9 cellular contexts compared by ENCODE assay signal in genomic region chr1:12617901-12618660, GRCh38. TPM values are rescaled to one million over a fixed set of nuclear protein-coding genes. Genes with fewer than 3 reads are reported as not detected.
DNase-seq lines count a peak whose midpoint lies in the region; ATAC-seq and TF ChIP-seq lines count a peak whose summit lies in the region.
"Had no signal": no experiment of that assay in that cellular context is flagged by ENCODE, and none has a peak within 500 bp of the region (broad histone marks: within the 10 kb centered on the region; RNA-seq: fewer than 3 reads in every experiment).

Gene DHRS3 (minus strand): TSS chr1:12618210. CDS start chr1:12617348, 862 bp downstream.

- peaks cover 9% of the 10 kb centered on the region for H3K27me3 ChIP-seq in mononuclear cell (ENCODE audit: insufficient read depth, low read length)

- H3K27ac Mint-ChIP-seq in HFFc6: peak within 1 kb of the TSS; percentile 84
- peak within 1 kb of the TSS; percentile 96 for H3K27ac Mint-ChIP-seq in stimulated activated effector memory CD8-positive, alpha-beta T cell treated with anti-CD3 and anti-CD28 coated beads, Interleukin-12 subunit alpha, Interleukin-12 subunit beta, amount 100 ng/mL, for 72 hours

- no peaks in the 10 kb centered on the region; the same call in 1 of the 2 replicates for H3K36me3 Mint-ChIP-seq in HFFc6 (ENCODE audit: low read depth)
- peaks cover 9% of the 10 kb centered on the region for H3K36me3 Mint-ChIP-seq in activated T-cell treated with anti-CD3 and anti-CD28 coated beads, Interleukin-2, amount 50 U/mL, for 4 hours (ENCODE audit: insufficient read depth)
- H3K36me3 Mint-ChIP-seq in stimulated activated effector memory CD8-positive, alpha-beta T cell treated with anti-CD3 and anti-CD28 coated beads, Interleukin-12 subunit alpha, Interleukin-12 subunit beta, amount 100 ng/mL, for 72 hours: peaks cover 69% of the 10 kb centered on the region

- no peak for TF ChIP-seq POLR2A in GM18505 (IDR thresholded peaks at IDR 0.05; ENCODE audit: borderline replicate concordance, extremely low read depth, insufficient read depth, insufficient read length)

- peaks cover 10% of the 10 kb centered on the region for H3K27me3 Mint-ChIP-seq in HFFc6 (ENCODE audit: insufficient read depth)
- H3K27me3 Mint-ChIP-seq in activated T-cell treated with anti-CD3 and anti-CD28 coated beads, Interleukin-2, amount 50 U/mL, for 4 hours (ENCODE audit: low read depth): peaks cover 2% of the 10 kb centered on the region

- H3K9me3 Mint-ChIP-seq in HFFc6: no peaks in the 10 kb centered on the region
- H3K9me3 Mint-ChIP-seq in activated T-cell treated with anti-CD3 and anti-CD28 coated beads, Interleukin-2, amount 50 U/mL, for 4 hours: no peaks in the 10 kb centered on the region
- no peaks in the 10 kb centered on the region for H3K9me3 Mint-ChIP-seq in stimulated activated effector memory CD8-positive, alpha-beta T cell treated with anti-CD3 and anti-CD28 coated beads, Interleukin-12 subunit alpha, Interleukin-12 subunit beta, amount 100 ng/mL, for 72 hours

- H3K4me1 Mint-ChIP-seq in HFFc6 (ENCODE audit: low read depth): peaks cover 59% of the 10 kb centered on the region
- peaks cover 61% of the 10 kb centered on the region for H3K4me1 Mint-ChIP-seq in activated T-cell treated with anti-CD3 and anti-CD28 coated beads, Interleukin-2, amount 50 U/mL, for 4 hours (ENCODE audit: low read depth)
- peaks cover 77% of the 10 kb centered on the region for H3K4me1 Mint-ChIP-seq in stimulated activated effector memory CD8-positive, alpha-beta T cell treated with anti-CD3 and anti-CD28 coated beads, Interleukin-12 subunit alpha, Interleukin-12 subunit beta, amount 100 ng/mL, for 72 hours

- peaks cover 69% of the 10 kb centered on the region for H3K4me1 ChIP-seq in mononuclear cell (ENCODE audit: insufficient read depth, low read length)

- H3K9me3 ChIP-seq in mononuclear cell (ENCODE audit: low read depth, low read length): no peaks in the 10 kb centered on the region

- H3K4me3 Mint-ChIP-seq in HFFc6: peak within 1 kb of the TSS; percentile 93
- H3K4me3 Mint-ChIP-seq in activated T-cell treated with anti-CD3 and anti-CD28 coated beads, Interleukin-2, amount 50 U/mL, for 4 hours: peak within 1 kb of the TSS; percentile 97
- peak within 1 kb of the TSS; percentile 98 for H3K4me3 Mint-ChIP-seq in stimulated activated effector memory CD8-positive, alpha-beta T cell treated with anti-CD3 and anti-CD28 coated beads, Interleukin-12 subunit alpha, Interleukin-12 subunit beta, amount 100 ng/mL, for 72 hours

- DNase-seq in CD1c-positive myeloid dendritic cell (ENCODE audit: extremely low spot score) (peak; percentile 59), HFFc6 (peak; percentile 32), NOMO-1 treated with DMSO at 0.1 percent for 48 hours (lab: John Stamatoyannopoulos, UW; ENCODE audit: unreplicated experiment) (peak; percentile 70), epithelial cell of proximal tubule (ENCODE audit: low read depth) (no peak)
- peak; percentile 52 for DNase-seq in activated T-cell treated with anti-CD3 and anti-CD28 coated beads, Interleukin-2, amount 50 U/mL, for 4 hours
- DNase-seq in stimulated activated effector memory CD8-positive, alpha-beta T cell treated with anti-CD3 and anti-CD28 coated beads, Interleukin-12 subunit alpha, Interleukin-12 subunit beta, amount 100 ng/mL, for 72 hours (ENCODE audit: low spot score in 2 of 2): peak; percentile 62 to 85

- H3K4me3 ChIP-seq in epithelial cell of proximal tubule (ENCODE audit: low read depth, low read length) (peak within 1 kb of the TSS; percentile 86), mononuclear cell (ENCODE audit: low read length) (peak within 1 kb of the TSS; percentile 59)

- ATAC-seq in activated T-cell treated with anti-CD3 and anti-CD28 coated beads, Interleukin-2, amount 50 U/mL, for 4 hours: peak; percentile 48 to 54
- ATAC-seq in stimulated activated effector memory CD8-positive, alpha-beta T cell treated with anti-CD3 and anti-CD28 coated beads, Interleukin-12 subunit alpha, Interleukin-12 subunit beta, amount 100 ng/mL, for 72 hours: peak; percentile 66
- no peak for ATAC-seq in GM18505 (IDR thresholded peaks at IDR 0.05; ENCODE audit: unreplicated experiment)

- no peak for TF ChIP-seq CTCF in HFFc6 (IDR thresholded peaks at IDR 0.05)
- no peak for TF ChIP-seq CTCF in epithelial cell of proximal tubule (conservative IDR thresholded peaks at IDR 0.05; ENCODE audit: low read depth, low read length)

RNA-seq across cellular contexts. Expression of gene DHRS3, which starts in this region (rescaled TPM):
- 10 to 100 TPM in 4 of 6 experiments, 1 to 10 TPM in 2; 6.0 to 29.1 (median 27.1) TPM for total RNA-seq in HFFc6 (2021; fragmentation: NEBNext Ultra II Directional; extraction: Animal tissue kit (Norgen Biotek cat#: 25700))
- 10 to 100 TPM; 60.4 to 72.6 (median 69.9) TPM for total RNA-seq in activated T-cell treated with anti-CD3 and anti-CD28 coated beads, Interleukin-2, amount 50 U/mL, for 4 hours
- total RNA-seq in epithelial cell of proximal tubule (52.7 and 60.5 TPM in 2 replicates), mononuclear cell (80.4 TPM)
- total RNA-seq: HT1080 had no signal
